Comparison of ENCODE assay signal across 24 cellular contexts in the genomic region with DNA sequence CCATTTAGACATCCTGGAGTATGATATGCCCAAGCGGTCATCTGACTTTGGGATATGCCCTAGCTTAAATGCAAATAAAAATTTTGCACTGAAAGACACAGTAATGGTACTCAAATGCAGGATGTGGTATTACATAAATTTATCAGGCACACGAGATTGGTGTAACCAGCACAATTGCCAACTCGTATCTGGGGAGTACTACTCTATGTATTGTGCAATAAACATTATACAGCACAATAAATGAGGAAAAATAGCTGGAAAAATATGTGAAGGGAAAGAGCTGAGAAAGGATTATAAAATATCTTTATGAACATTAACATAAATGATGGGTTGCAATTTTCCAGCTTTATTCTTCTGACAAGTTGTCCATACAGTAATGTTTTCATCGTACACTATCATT.
DNase-seq lines count a peak whose midpoint lies in the region; ATAC-seq, FAIRE-seq and TF ChIP-seq lines count a peak whose summit lies in the region.
"Had no signal": no experiment of that assay in that cellular context is flagged by ENCODE, and none has a peak within 500 bp of the region (broad histone marks: within the 10 kb centered on the region; RNA-seq: fewer than 3 reads in every experiment).

No MANE protein-coding gene starts in this region.

- no peak for ATAC-seq in HepG2
- no peak for ATAC-seq in right lobe of liver
- no peak for ATAC-seq in K562
- ATAC-seq: A549 had no signal

- no peak for DNase-seq in HepG2 (ENCODE audit: low spot score)
- DNase-seq in right lobe of liver: no peak
- DNase-seq in K562 (ENCODE audit: extremely low read depth in 1 of 4, low spot score in 3 of 4): no peak
- no peak for DNase-seq in NCI-H748 (lab: John Stamatoyannopoulos, UW; ENCODE audit: unreplicated experiment)
- no peak for DNase-seq in DMS53 treated with DMSO at 0.1 percent for 48 hours (lab: John Stamatoyannopoulos, UW; ENCODE audit: unreplicated experiment)
- DNase-seq in NCI-H1930 (lab: John Stamatoyannopoulos, UW): no peak
- DNase-seq: BE2C; C1 segment of cervical spinal cord; CD4-positive, alpha-beta memory T cell; CD4-positive, CD25-positive, alpha-beta regulatory T cell; CD8-positive, alpha-beta memory T cell; COR-L47; DMS 273 treated with DMSO at 0.1 percent for 48 hours; DMS153; DMS53; DMS79 treated with DMSO at 0.1 percent for 48 hours; GF-D8 had no signal

- TF ChIP-seq RAD21 in HepG2 (CRISPR knock-in tag; IDR thresholded peaks at IDR 0.05) (no peak), Ishikawa (IDR thresholded peaks at IDR 0.05; ENCODE audit: low read depth) (no peak), K562 (CRISPR knock-in tag; conservative IDR thresholded peaks at IDR 0.05 in 1 of 2, IDR thresholded peaks at IDR 0.05 in 1 of 2) (no peak)

- H3K4me1 ChIP-seq in HepG2 (ENCODE audit: insufficient read depth, low read length) (no peaks in the 10 kb centered on the region), right lobe of liver (no peaks in the 10 kb centered on the region), K562 (replicated peaks in 1 of 2; ENCODE audit: control insufficient read depth in 2 of 2, insufficient read depth in 2 of 2, low read length in 2 of 2) (no peaks in the 10 kb centered on the region)
- H3K4me1 ChIP-seq: A549, BE2C, BLaER1 had no signal

- WGBS in HepG2 (ENCODE audit: low lambda C conversion rate): 1% methylated on average over 4 of the region's 4 CpGs
- WGBS in right lobe of liver (ENCODE audit: insufficient coverage, low coverage, low lambda C conversion rate, missing lambda C conversion rate): 45% methylated on average over 4 of the region's 4 CpGs
- WGBS in K562 (ENCODE audit: insufficient coverage, low coverage, missing lambda C conversion rate): 0% methylated on average over 4 of the region's 4 CpGs

- H2AFZ ChIP-seq in HepG2 (ENCODE audit: low read length) (no peak overlapping the region), K562 (ENCODE audit: low read depth, low read length) (no peak overlapping the region)

- H3K9me3 ChIP-seq in HepG2 (ENCODE audit: low read length) (no peaks in the 10 kb centered on the region), right lobe of liver (no peaks in the 10 kb centered on the region), K562 (replicated peaks; ENCODE audit: control insufficient read depth, insufficient read depth, low read depth, low read length) (peaks cover 2% of the 10 kb centered on the region; the same call in 1 of the 2 replicates)
- H3K9me3 ChIP-seq: A549, BE2C, BLaER1 had no signal

- TF ChIP-seq POLR2A in HepG2 (IDR thresholded peaks at IDR 0.05; ENCODE audit: insufficient read depth in 1 of 2, low read depth in 2 of 2, low read length in 2 of 2) (no peak), right lobe of liver (IDR thresholded peaks at IDR 0.05) (no peak), K562 (conservative IDR thresholded peaks at IDR 0.05) (no peak)

- H3K4me3 ChIP-seq in HepG2 (replicated peaks in 1 of 3; ENCODE audit: insufficient read depth in 1 of 3, low read depth in 2 of 3, low read length in 3 of 3) (no peak overlapping the region), right lobe of liver (no peak overlapping the region), K562 (no peak overlapping the region)
- H3K4me3 ChIP-seq: A549, BLaER1 had no signal

- H3K36me3 ChIP-seq in HepG2 (replicated peaks in 1 of 2; ENCODE audit: control insufficient read depth in 1 of 2, insufficient read depth in 2 of 2, low read length in 2 of 2) (no peaks in the 10 kb centered on the region), right lobe of liver (no peaks in the 10 kb centered on the region), K562 (ENCODE audit: control insufficient read depth, insufficient read depth, low read length) (no peaks in the 10 kb centered on the region)
- H3K36me3 ChIP-seq: BE2C, BLaER1 had no signal

- H4K20me1 ChIP-seq in HepG2 (ENCODE audit: insufficient read depth, low read length) (no peaks in the 10 kb centered on the region), K562 (replicated peaks; ENCODE audit: control insufficient read depth, insufficient read depth, low read length) (no peaks in the 10 kb centered on the region)
- H4K20me1 ChIP-seq: BLaER1 had no signal

- no peak overlapping the region for H3K27ac ChIP-seq in HepG2 (ENCODE audit: extremely low read length, insufficient read depth, low read length)
- no peak overlapping the region for H3K27ac ChIP-seq in right lobe of liver
- no peak overlapping the region for H3K27ac ChIP-seq in K562 (ENCODE audit: extremely low read depth, low read depth, low read length)
- H3K27ac ChIP-seq: 22Rv1, A549, BLaER1 had no signal

- in situ Hi-C loops in HepG2 (cut with HindIII; ENCODE audit: extremely low pct_ligation_motif_present, low pct_unique_long_range_greater_than_20kb): no loop called here
- in situ Hi-C loops in K562 (cut with MboI): no loop called here

- TF ChIP-seq EP300 in HepG2 (IDR thresholded peaks at IDR 0.05; ENCODE audit: low read depth in 2 of 2, low read length in 2 of 2) (no peak), HepG2 (CRISPR knock-in tag; IDR thresholded peaks at IDR 0.05; ENCODE audit: borderline replicate concordance) (no peak), Ishikawa (IDR thresholded peaks at IDR 0.05; ENCODE audit: borderline replicate concordance) (no peak), K562 (IDR thresholded peaks at IDR 0.05; ENCODE audit: low read length) (no peak)

- no TSS peak for BruUV-seq in HepG2 (replicated peaks; lab: Mats Ljungman, UMichigan)
- no TSS peak for BruUV-seq in K562 (replicated peaks; lab: Mats Ljungman, UMichigan)

- intact Hi-C loops in HepG2 (cut with micrococcal nuclease; ENCODE audit: unreplicated experiment): loop anchor here (10.0 kb wide), 1 partner anchor 1683 kb away; no protein-coding TSS in a partner anchor
- intact Hi-C loops in right lobe of liver (cut with DNase I): no loop called here
- intact Hi-C loops in K562 (cut with micrococcal nuclease): no loop called here

- H3K79me2 ChIP-seq in HepG2 (ENCODE audit: insufficient read depth, low read length) (no peaks in the 10 kb centered on the region), K562 (ENCODE audit: control insufficient read depth, insufficient read depth, low read length) (no peaks in the 10 kb centered on the region)

- no peak for TF ChIP-seq CTCF in HepG2 (CRISPR knock-in tag; IDR thresholded peaks at IDR 0.05)
- no peak for TF ChIP-seq CTCF in right lobe of liver (IDR thresholded peaks at IDR 0.05)
- no peak for TF ChIP-seq CTCF in K562 (IDR thresholded peaks at IDR 0.05 in 2 of 3, conservative IDR thresholded peaks at IDR 0.05 in 1 of 3; ENCODE audit: insufficient read depth in 2 of 3, low read depth in 1 of 3, low read length in 3 of 3)

- H3K4me2 ChIP-seq in HepG2 (ENCODE audit: low read depth, low read length) (no peak overlapping the region), K562 (ENCODE audit: insufficient read depth, low read length) (no peak overlapping the region)
- H3K4me2 ChIP-seq: A549, BLaER1 had no signal

- POLR2A ChIA-PET in HepG2 (lab: Yijun Ruan, JAX) (no interaction called here), K562 (lab: Yijun Ruan, JAX) (interaction anchor here (0.5 kb wide), 1 partner anchor 74 kb away, joined by 3 read pairs; no protein-coding TSS in a partner anchor)

- CTCF ChIA-PET in HepG2 (lab: Yijun Ruan, JAX; ENCODE audit: low intra/inter-chr PET ratio, low total read pairs) (no interaction called here), K562 (lab: Yijun Ruan, JAX; ENCODE audit: low intra/inter-chr PET ratio) (no interaction called here)

- H3K9ac ChIP-seq in HepG2 (ENCODE audit: insufficient read depth, low read depth, low read length): no peak overlapping the region
- no peak overlapping the region for H3K9ac ChIP-seq in K562 (ENCODE audit: insufficient read depth in 1 of 2, low read depth in 2 of 2, low read length in 2 of 2)
- H3K9ac ChIP-seq: BLaER1 had no signal

- H3K27me3 ChIP-seq in HepG2 (ENCODE audit: control insufficient read depth in 1 of 2, insufficient read depth in 2 of 2, low read length in 2 of 2): no peaks in the 10 kb centered on the region
- no peaks in the 10 kb centered on the region for H3K27me3 ChIP-seq in right lobe of liver
- no peaks in the 10 kb centered on the region for H3K27me3 ChIP-seq in K562 (ENCODE audit: control insufficient read depth in 2 of 2, insufficient read depth in 2 of 2, low read length in 2 of 2)
- H3K27me3 ChIP-seq: BE2C, BLaER1 had no signal

- no peaks in the 10 kb centered on the region for H3K9me1 ChIP-seq in K562 (ENCODE audit: control insufficient read depth, insufficient read depth, low read length)

- no peak for FAIRE-seq in HepG2 (lab: Jason Lieb, UNC)
- FAIRE-seq in K562 (lab: Jason Lieb, UNC): no peak
- FAIRE-seq: A549, G401.6, GM12891, GM18507 had no signal

TF ChIP-seq in HepG2, 621 proteins besides CTCF, POLR2A, EP300 and RAD21:
- peak; percentile 58; the same call in 1 of the 2 replicates for TF ChIP-seq CEBPB (IDR thresholded peaks at IDR 0.05; ENCODE audit: borderline replicate concordance, low read depth, low read length)
- TF ChIP-seq ZNF615 (CRISPR knock-in tag; IDR thresholded peaks at IDR 0.05; ENCODE audit: borderline replicate concordance): no peak

TF ChIP-seq in Ishikawa, 13 proteins besides CTCF, POLR2A, EP300 and RAD21:
- TF ChIP-seq TCF12 (IDR thresholded peaks at IDR 0.05; ENCODE audit: low read depth) (no peak), FOXM1 (IDR thresholded peaks at IDR 0.05; ENCODE audit: borderline replicate concordance, low read depth) (no peak), CEBPB (IDR thresholded peaks at IDR 0.05) (peak; percentile 14; the same call in 1 of the 2 replicates)

TF ChIP-seq in K562, 482 proteins besides CTCF, POLR2A, EP300 and RAD21:
- TF ChIP-seq ZNF778 (CRISPR knock-in tag; IDR thresholded peaks at IDR 0.05) (no peak), CEBPG (CRISPR knock-in tag; IDR thresholded peaks at IDR 0.05) (no peak), CEBPG (tag; conservative IDR thresholded peaks at IDR 0.05 in 1 of 2, IDR thresholded peaks at IDR 0.05 in 1 of 2) (peak in 1 of 2 experiments; percentile 50; a peak in 1 of 4 replicates), STAT5B (CRISPR knock-in tag; IDR thresholded peaks at IDR 0.05) (no peak), CEBPB (tag; IDR thresholded peaks at IDR 0.05) (peak; percentile 44; the same call in 1 of the 2 replicates), DLX4 (CRISPR knock-in tag; IDR thresholded peaks at IDR 0.05) (no peak)

Comparison
In these comparisons a context has a peak if more than half of its experiments do, and no peak if none do; other contexts are left out.
1. Of the 241 proteins assayed by ChIP-seq in both HepG2 and K562: peak only in HepG2: none; only in K562: none; in both: CEBPB; in neither: 239; mixed calls (peak in some experiments, not most) for 1.